2 cellular contexts compared by ENCODE assay signal in the genomic region with DNA sequence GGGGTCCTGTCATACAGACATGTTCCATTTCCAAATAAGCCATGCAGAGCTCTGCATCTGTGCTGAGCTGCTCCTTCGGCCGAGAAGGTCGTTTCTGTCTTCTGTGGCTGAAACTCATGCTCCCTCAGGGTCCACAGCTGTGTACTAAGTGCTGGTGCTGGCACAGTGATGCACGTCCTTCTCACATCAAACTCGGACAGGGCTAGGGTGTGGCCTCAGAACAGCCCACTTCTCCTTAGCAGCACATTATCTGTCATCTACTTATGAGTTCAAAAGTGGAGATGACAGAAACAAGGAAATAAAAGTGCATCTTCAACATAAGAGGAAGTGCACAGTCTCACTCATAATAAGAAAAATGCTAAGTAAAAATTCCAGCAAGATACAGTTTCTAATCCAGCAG.
TF ChIP-seq lines count a peak whose summit lies in the region.

No MANE protein-coding gene starts in this region.

TF ChIP-seq in SK-N-SH treated with all-trans-retinoic acid at 6 μM for 48 hours, 23 proteins besides CTCF, POLR2A, EP300 and RAD21 (continued from another document):
- TF ChIP-seq, protein P1, sequence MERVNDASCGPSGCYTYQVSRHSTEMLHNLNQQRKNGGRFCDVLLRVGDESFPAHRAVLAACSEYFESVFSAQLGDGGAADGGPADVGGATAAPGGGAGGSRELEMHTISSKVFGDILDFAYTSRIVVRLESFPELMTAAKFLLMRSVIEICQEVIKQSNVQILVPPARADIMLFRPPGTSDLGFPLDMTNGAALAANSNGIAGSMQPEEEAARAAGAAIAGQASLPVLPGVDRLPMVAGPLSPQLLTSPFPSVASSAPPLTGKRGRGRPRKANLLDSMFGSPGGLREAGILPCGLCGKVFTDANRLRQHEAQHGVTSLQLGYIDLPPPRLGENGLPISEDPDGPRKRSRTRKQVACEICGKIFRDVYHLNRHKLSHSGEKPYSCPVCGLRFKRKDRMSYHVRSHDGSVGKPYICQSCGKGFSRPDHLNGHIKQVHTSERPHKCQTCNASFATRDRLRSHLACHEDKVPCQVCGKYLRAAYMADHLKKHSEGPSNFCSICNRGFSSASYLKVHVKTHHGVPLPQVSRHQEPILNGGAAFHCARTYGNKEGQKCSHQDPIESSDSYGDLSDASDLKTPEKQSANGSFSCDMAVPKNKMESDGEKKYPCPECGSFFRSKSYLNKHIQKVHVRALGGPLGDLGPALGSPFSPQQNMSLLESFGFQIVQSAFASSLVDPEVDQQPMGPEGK (CRISPR knock-in tag; IDR thresholded peaks at IDR 0.05; ENCODE audit: borderline replicate concordance) = no peak
- TF ChIP-seq ZNF70 (CRISPR knock-in tag; IDR thresholded peaks at IDR 0.05) (no peak), PPARA (CRISPR knock-in tag; IDR thresholded peaks at IDR 0.05; ENCODE audit: borderline replicate concordance) (no peak), ISL1 (CRISPR knock-in tag; IDR thresholded peaks at IDR 0.05) (no peak), GLIS3 (CRISPR knock-in tag; IDR thresholded peaks at IDR 0.05) (no peak), ZNF565 (CRISPR knock-in tag; conservative IDR thresholded peaks at IDR 0.05; ENCODE audit: low read depth) (no peak), TCF4 (CRISPR knock-in tag; IDR thresholded peaks at IDR 0.05; ENCODE audit: borderline replicate concordance) (no peak), ZNF8 (CRISPR knock-in tag; IDR thresholded peaks at IDR 0.05) (no peak), CSDC2 (CRISPR knock-in tag; IDR thresholded peaks at IDR 0.05) (no peak), RARB (CRISPR knock-in tag; IDR thresholded peaks at IDR 0.05) (no peak), SNAI2 (CRISPR knock-in tag; IDR thresholded peaks at IDR 0.05) (no peak), ARNTL (CRISPR knock-in tag; IDR thresholded peaks at IDR 0.05; ENCODE audit: borderline replicate concordance, low read depth) (no peak)
- TF ChIP-seq, protein P2, sequence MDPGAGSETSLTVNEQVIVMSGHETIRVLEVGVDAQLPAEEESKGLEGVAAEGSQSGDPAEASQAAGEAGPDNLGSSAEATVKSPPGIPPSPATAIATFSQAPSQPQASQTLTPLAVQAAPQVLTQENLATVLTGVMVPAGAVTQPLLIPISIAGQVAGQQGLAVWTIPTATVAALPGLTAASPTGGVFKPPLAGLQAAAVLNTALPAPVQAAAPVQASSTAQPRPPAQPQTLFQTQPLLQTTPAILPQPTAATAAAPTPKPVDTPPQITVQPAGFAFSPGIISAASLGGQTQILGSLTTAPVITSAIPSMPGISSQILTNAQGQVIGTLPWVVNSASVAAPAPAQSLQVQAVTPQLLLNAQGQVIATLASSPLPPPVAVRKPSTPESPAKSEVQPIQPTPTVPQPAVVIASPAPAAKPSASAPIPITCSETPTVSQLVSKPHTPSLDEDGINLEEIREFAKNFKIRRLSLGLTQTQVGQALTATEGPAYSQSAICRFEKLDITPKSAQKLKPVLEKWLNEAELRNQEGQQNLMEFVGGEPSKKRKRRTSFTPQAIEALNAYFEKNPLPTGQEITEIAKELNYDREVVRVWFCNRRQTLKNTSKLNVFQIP (CRISPR knock-in tag; IDR thresholded peaks at IDR 0.05; ENCODE audit: borderline replicate concordance, low read depth) = no peak
- TF ChIP-seq, protein P3, sequence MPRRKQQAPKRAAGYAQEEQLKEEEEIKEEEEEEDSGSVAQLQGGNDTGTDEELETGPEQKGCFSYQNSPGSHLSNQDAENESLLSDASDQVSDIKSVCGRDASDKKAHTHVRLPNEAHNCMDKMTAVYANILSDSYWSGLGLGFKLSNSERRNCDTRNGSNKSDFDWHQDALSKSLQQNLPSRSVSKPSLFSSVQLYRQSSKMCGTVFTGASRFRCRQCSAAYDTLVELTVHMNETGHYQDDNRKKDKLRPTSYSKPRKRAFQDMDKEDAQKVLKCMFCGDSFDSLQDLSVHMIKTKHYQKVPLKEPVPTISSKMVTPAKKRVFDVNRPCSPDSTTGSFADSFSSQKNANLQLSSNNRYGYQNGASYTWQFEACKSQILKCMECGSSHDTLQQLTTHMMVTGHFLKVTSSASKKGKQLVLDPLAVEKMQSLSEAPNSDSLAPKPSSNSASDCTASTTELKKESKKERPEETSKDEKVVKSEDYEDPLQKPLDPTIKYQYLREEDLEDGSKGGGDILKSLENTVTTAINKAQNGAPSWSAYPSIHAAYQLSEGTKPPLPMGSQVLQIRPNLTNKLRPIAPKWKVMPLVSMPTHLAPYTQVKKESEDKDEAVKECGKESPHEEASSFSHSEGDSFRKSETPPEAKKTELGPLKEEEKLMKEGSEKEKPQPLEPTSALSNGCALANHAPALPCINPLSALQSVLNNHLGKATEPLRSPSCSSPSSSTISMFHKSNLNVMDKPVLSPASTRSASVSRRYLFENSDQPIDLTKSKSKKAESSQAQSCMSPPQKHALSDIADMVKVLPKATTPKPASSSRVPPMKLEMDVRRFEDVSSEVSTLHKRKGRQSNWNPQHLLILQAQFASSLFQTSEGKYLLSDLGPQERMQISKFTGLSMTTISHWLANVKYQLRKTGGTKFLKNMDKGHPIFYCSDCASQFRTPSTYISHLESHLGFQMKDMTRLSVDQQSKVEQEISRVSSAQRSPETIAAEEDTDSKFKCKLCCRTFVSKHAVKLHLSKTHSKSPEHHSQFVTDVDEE (CRISPR knock-in tag; IDR thresholded peaks at IDR 0.05) = no peak
TF ChIP-seq in SK-N-SH treated with all-trans-retinoic acid at 6 μM for 48 hours: peak in this region for 0.

TF ChIP-seq in SK-N-SH, 30 proteins besides CTCF, POLR2A, EP300 and RAD21 (continued from another document):
- TF ChIP-seq, protein P4, sequence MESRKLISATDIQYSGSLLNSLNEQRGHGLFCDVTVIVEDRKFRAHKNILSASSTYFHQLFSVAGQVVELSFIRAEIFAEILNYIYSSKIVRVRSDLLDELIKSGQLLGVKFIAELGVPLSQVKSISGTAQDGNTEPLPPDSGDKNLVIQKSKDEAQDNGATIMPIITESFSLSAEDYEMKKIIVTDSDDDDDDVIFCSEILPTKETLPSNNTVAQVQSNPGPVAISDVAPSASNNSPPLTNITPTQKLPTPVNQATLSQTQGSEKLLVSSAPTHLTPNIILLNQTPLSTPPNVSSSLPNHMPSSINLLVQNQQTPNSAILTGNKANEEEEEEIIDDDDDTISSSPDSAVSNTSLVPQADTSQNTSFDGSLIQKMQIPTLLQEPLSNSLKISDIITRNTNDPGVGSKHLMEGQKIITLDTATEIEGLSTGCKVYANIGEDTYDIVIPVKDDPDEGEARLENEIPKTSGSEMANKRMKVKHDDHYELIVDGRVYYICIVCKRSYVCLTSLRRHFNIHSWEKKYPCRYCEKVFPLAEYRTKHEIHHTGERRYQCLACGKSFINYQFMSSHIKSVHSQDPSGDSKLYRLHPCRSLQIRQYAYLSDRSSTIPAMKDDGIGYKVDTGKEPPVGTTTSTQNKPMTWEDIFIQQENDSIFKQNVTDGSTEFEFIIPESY (IDR thresholded peaks at IDR 0.05; ENCODE audit: borderline replicate concordance, low read depth) = no peak
